In genomic region chr13:98474761-98475160, GRCh38 we compare ENCODE assay signal across 23 cellular contexts.
DNase-seq lines count a peak whose midpoint lies in the region; TF ChIP-seq lines count a peak whose summit lies in the region.
"Had no signal": no experiment of that assay in that cellular context is flagged by ENCODE, and none has a peak within 500 bp of the region (broad histone marks: within the 10 kb centered on the region; RNA-seq: fewer than 3 reads in every experiment).

No MANE protein-coding gene starts in this region.

- no peaks in the 10 kb centered on the region for H4K20me1 ChIP-seq in GM23248 (ENCODE audit: insufficient read depth)

- H2AFZ ChIP-seq in GM23248, result no peak overlapping the region
- H2AFZ ChIP-seq in mesenchymal stem cell (ENCODE audit: low read depth, low read length), result no peak overlapping the region

- no peak for DNase-seq in GM23248
- no peak for DNase-seq in brain microvascular endothelial cell
- no peak for DNase-seq in mesenchymal stem cell
- DNase-seq in RKO (ENCODE audit: low spot score), result no peak
- no peak for DNase-seq in CD1c-positive myeloid dendritic cell (ENCODE audit: extremely low spot score)
- DNase-seq in cerebellum (ENCODE audit: low spot score), result no peak
- no peak for DNase-seq in right atrium auricular region (ENCODE audit: low spot score)
- DNase-seq: activated CD4-positive, alpha-beta T cell treated with anti-CD3 and anti-CD28 coated beads, Interleukin-2, amount 10 ng/mL, durations not matched to agents 7 days and 5 days; activated CD8-positive, alpha-beta memory T cell treated with anti-CD3 and anti-CD28 coated beads, Interleukin-2, amount 10 ng/mL, durations not matched to agents 7 days and 5 days; DMS 273 treated with DMSO at 0.1 percent for 48 hours; dorsolateral prefrontal cortex; NCI-H1694; NCI-H2171 treated with DMSO at 0.1 percent for 48 hours; NCI-H524 treated with DMSO at 0.1 percent for 48 hours; NK-92 treated with Interleukin-12 subunit alpha and Interleukin-12 subunit beta, amount 100 ng/mL, for 24 hours; posterior cingulate gyrus; SIG-M5; stimulated activated CD4-positive, alpha-beta T cell treated with anti-CD3 and anti-CD28 coated beads, Interleukin-4, amount 100 ng/mL, for 24 hours; T1000 had no signal

- in situ Hi-C loops in GM23248 (cut with MboI), result loop anchor here (25.0 kb wide), 1 partner anchor 363 kb away; no protein-coding TSS in a partner anchor
- in situ Hi-C loops in brain microvascular endothelial cell (cut with HindIII; ENCODE audit: low pct_ligation_motif_present, low sequenced_read_pairs), result no loop called here

- H4K8ac ChIP-seq in mesenchymal stem cell (ENCODE audit: low read length), result no peak overlapping the region

- H3F3A ChIP-seq in GM23248 (ENCODE audit: insufficient read depth), result 0 out of 2 replicates have a peak, but pooled peaks cover 6% of the 10 kb centered on the region

- H3K79me2 ChIP-seq in GM23248 (ENCODE audit: insufficient read depth), result peaks cover 93% of the 10 kb centered on the region

- H3K9me2 ChIP-seq in GM23248 (ENCODE audit: insufficient read depth), result no peaks in the 10 kb centered on the region

- H3K23ac ChIP-seq in mesenchymal stem cell (ENCODE audit: low read length in 2 of 2), result peak overlapping the region in 1 of 2 experiments; percentile 52

- H3K27ac ChIP-seq in C4-2B (peak overlapping the region; percentile 56), GM23248 (0 out of 2 replicates have a peak overlapping the region, but pooled peaks have one; percentile 88), brain microvascular endothelial cell (peak overlapping the region; percentile 93), mesenchymal stem cell (ENCODE audit: low read length, poor library complexity, severe bottlenecking) (no peak overlapping the region), right atrium auricular region (no peak overlapping the region)
- H3K27ac ChIP-seq: BLaER1, upper lobe of right lung had no signal

- H3K4ac ChIP-seq in mesenchymal stem cell (ENCODE audit: low read depth in 1 of 2, low read length in 2 of 2), result peak overlapping the region in 1 of 2 experiments; percentile 71

- H3K9me3 ChIP-seq in GM23248 (ENCODE audit: low read depth) (no peaks in the 10 kb centered on the region), mesenchymal stem cell (ENCODE audit: control insufficient read depth, low read length) (no peaks in the 10 kb centered on the region), right atrium auricular region (no peaks in the 10 kb centered on the region)
- H3K9me3 ChIP-seq: right lobe of liver, upper lobe of right lung had no signal

- H4K91ac ChIP-seq in mesenchymal stem cell (ENCODE audit: low read length), result peak overlapping the region; percentile 70

- H3K4me3 ChIP-seq in GM23248 (no peak overlapping the region), brain microvascular endothelial cell (ENCODE audit: low read depth, low read length) (no peak overlapping the region), mesenchymal stem cell (ENCODE audit: insufficient read depth in 1 of 2, low read depth in 1 of 2, low read length in 2 of 2) (no peak overlapping the region), right atrium auricular region (no peak overlapping the region)
- H3K4me3 ChIP-seq: BLaER1, right lobe of liver, upper lobe of right lung had no signal

- 92% methylated on average over 24 of the region's 24 CpGs for WGBS in GM23248 (ENCODE audit: low coverage in 1 of 2, low lambda C conversion rate in 2 of 2, missing lambda C conversion rate in 2 of 2), 2 experiments
- WGBS in mesenchymal stem cell, result 94% methylated on average over 24 of the region's 24 CpGs

- TF ChIP-seq CTCF in C4-2B (conservative IDR thresholded peaks at IDR 0.05) (no peak), brain microvascular endothelial cell (IDR thresholded peaks at IDR 0.05; ENCODE audit: low read depth, low read length, missing control alignments) (no peak), right atrium auricular region (IDR thresholded peaks at IDR 0.05) (no peak)

- H2BK12ac ChIP-seq in mesenchymal stem cell (ENCODE audit: low read length in 2 of 2), result peak overlapping the region; percentile 28 to 78

- H3K4me1 ChIP-seq in GM23248 (ENCODE audit: insufficient read depth) (peaks cover 17% of the 10 kb centered on the region), mesenchymal stem cell (ENCODE audit: control insufficient read depth, insufficient read depth, low read depth, low read length) (peaks cover 23% of the 10 kb centered on the region), right atrium auricular region (peaks cover 0 to 60% of the 10 kb centered on the region in 2 donors)

- H2BK5ac ChIP-seq in mesenchymal stem cell (ENCODE audit: low read depth, low read length, poor library complexity, severe bottlenecking), result no peak overlapping the region

- peak overlapping the region; percentile 42 to 82 for H3K18ac ChIP-seq in mesenchymal stem cell (ENCODE audit: low read depth in 1 of 2, low read length in 2 of 2)

- H3K79me1 ChIP-seq in mesenchymal stem cell (replicated peaks; ENCODE audit: low read length, poor library complexity, severe bottlenecking), result peaks cover 43% of the 10 kb centered on the region

- peak overlapping the region; percentile 56 for H2BK120ac ChIP-seq in mesenchymal stem cell (ENCODE audit: low read depth, low read length)

- H3K9ac ChIP-seq in GM23248 (no peak overlapping the region), mesenchymal stem cell (ENCODE audit: low read length) (no peak overlapping the region)
- H3K9ac ChIP-seq: BLaER1 had no signal

- H2BK15ac ChIP-seq in mesenchymal stem cell (ENCODE audit: low read depth, poor library complexity, severe bottlenecking), result no peak overlapping the region

- H3K27me3 ChIP-seq in GM23248 (replicated peaks; ENCODE audit: insufficient read depth) (no peaks in the 10 kb centered on the region), brain microvascular endothelial cell (replicated peaks) (no peaks in the 10 kb centered on the region), mesenchymal stem cell (ENCODE audit: control insufficient read depth in 1 of 2, insufficient read depth in 1 of 2, low read length in 2 of 2) (no peaks in the 10 kb centered on the region), right atrium auricular region (no peaks in the 10 kb centered on the region)
- H3K27me3 ChIP-seq: BLaER1, dorsolateral prefrontal cortex, right lobe of liver, upper lobe of right lung had no signal

- H2AK5ac ChIP-seq in mesenchymal stem cell (ENCODE audit: low read length, severe bottlenecking), result no peak overlapping the region

- no peak overlapping the region for H3K14ac ChIP-seq in mesenchymal stem cell (ENCODE audit: low read length in 2 of 2)

- no peak overlapping the region for H3K4me2 ChIP-seq in GM23248 (ENCODE audit: unreplicated experiment)
- no peak overlapping the region for H3K4me2 ChIP-seq in mesenchymal stem cell (ENCODE audit: low read length, poor library complexity, severe bottlenecking)
- H3K4me2 ChIP-seq: BLaER1 had no signal

- peaks cover 8% of the 10 kb centered on the region; the same call in 1 of the 2 replicates for H3K36me3 ChIP-seq in GM23248 (ENCODE audit: low read depth)
- H3K36me3 ChIP-seq in brain microvascular endothelial cell (replicated peaks), result peaks cover 31% of the 10 kb centered on the region
- H3K36me3 ChIP-seq in mesenchymal stem cell (ENCODE audit: control insufficient read depth in 1 of 2, insufficient read depth in 2 of 2, low read depth in 1 of 2, low read length in 2 of 2), result peaks cover 19 to 40% of the 10 kb centered on the region in 2 experiments
- H3K36me3 ChIP-seq in right atrium auricular region, result peaks cover 10% of the 10 kb centered on the region

Comparison
In these comparisons a context has a peak if more than half of its experiments do, and no peak if none do; other contexts are left out.
1. H3K27ac ChIP-seq: peak in C4-2B (single experiment), GM23248 (single experiment) and brain microvascular endothelial cell (single experiment); none in mesenchymal stem cell (single experiment) and right atrium auricular region (0 of 2).